ENCODE assay signal across 8 cellular contexts in genomic region chr5:14871573-14872069, GRCh38. TPM values are rescaled to one million over a fixed set of nuclear protein-coding genes. Genes with fewer than 3 reads are reported as not detected.
DNase-seq lines count a peak whose midpoint lies in the region; ATAC-seq and TF ChIP-seq lines count a peak whose summit lies in the region.

TSS of gene ANKH (minus strand) at chr5:14871778. CDS start at chr5:14871447, 331 bp downstream.

- DNase-seq in 8988T (peak; percentile 91), NCI-H2081 treated with DMSO at 0.1 percent for 48 hours (lab: John Stamatoyannopoulos, UW) (peak; percentile 72), WTC11 (ENCODE audit: low spot score) (peak; percentile 69), cardiac fibroblast (ENCODE audit: low read depth in 2 of 2) (peak; percentile 74 to 83), iris pigment epithelial cell (ENCODE audit: low read depth) (peak; percentile 75)
- peak; percentile 81 for DNase-seq in stimulated activated CD4-positive, alpha-beta T cell treated with anti-CD3 and anti-CD28 coated beads, Interleukin-12 subunit alpha, Interleukin-12 subunit beta, amount 100 ng/mL, for 4 hours

- ATAC-seq in GM18508 (IDR thresholded peaks at IDR 0.05; ENCODE audit: insufficient read depth, unreplicated experiment): peak; percentile 42
- peak; percentile 92 for ATAC-seq in HG02981 (IDR thresholded peaks at IDR 0.05; ENCODE audit: unreplicated experiment)
- ATAC-seq in WTC11: peak; percentile 88

- no peak within 1 kb of the TSS for H3K27ac Mint-ChIP-seq in WTC11

- H3K36me3 Mint-ChIP-seq in WTC11: no peaks in the 10 kb centered on the region

- H3K4me3 ChIP-seq in cardiac fibroblast (replicated peaks in 1 of 2; ENCODE audit: low read depth in 2 of 2, low read length in 2 of 2): peak within 1 kb of the TSS; percentile 80 to 84

- peak within 1 kb of the TSS; percentile 82 for H3K4me3 Mint-ChIP-seq in WTC11

- H3K9me3 Mint-ChIP-seq in WTC11: no peaks in the 10 kb centered on the region

- peaks cover 42% of the 10 kb centered on the region for H3K27me3 Mint-ChIP-seq in WTC11 (ENCODE audit: low read depth)

- peaks cover 16% of the 10 kb centered on the region for H3K4me1 Mint-ChIP-seq in WTC11

- TF ChIP-seq CTCF in WTC11 (IDR thresholded peaks at IDR 0.05) (no peak), cardiac fibroblast (IDR thresholded peaks at IDR 0.05; ENCODE audit: low read depth, low read length) (peak; percentile 6)

- CTCF ChIA-PET in WTC11 (lab: Charles Lee): interaction anchor here (0.6 to 1.7 kb wide), 18 partner anchors 9 to 1960 kb away, joined by 3 to 8 read pairs (median 4); no protein-coding TSS in a partner anchor

- POLR2A ChIA-PET in WTC11 (lab: Charles Lee): no interaction called here

TF ChIP-seq in WTC11, 78 proteins besides CTCF, POLR2A, EP300 and RAD21:
- TF ChIP-seq MLX (CRISPR knock-in tag; IDR thresholded peaks at IDR 0.05) (no peak), ZNF263 (CRISPR knock-in tag; IDR thresholded peaks at IDR 0.05; ENCODE audit: low read depth) (no peak), PRRX2 (CRISPR knock-in tag; IDR thresholded peaks at IDR 0.05) (no peak), ZNF396 (CRISPR knock-in tag; IDR thresholded peaks at IDR 0.05; ENCODE audit: borderline replicate concordance) (no peak), E2F4 (CRISPR knock-in tag; IDR thresholded peaks at IDR 0.05; ENCODE audit: borderline replicate concordance, low read depth) (no peak), ZNF281 (CRISPR knock-in tag; IDR thresholded peaks at IDR 0.05) (no peak), ZNF532 (CRISPR knock-in tag; IDR thresholded peaks at IDR 0.05; ENCODE audit: borderline replicate concordance) (no peak), ZBTB43 (CRISPR knock-in tag; IDR thresholded peaks at IDR 0.05) (no peak)

RNA-seq across cellular contexts. Expression of gene ANKH, which starts in this region (rescaled TPM):
- total RNA-seq in WTC11 (2021): 16.9 to 19.6 TPM (median 18.6 TPM) in 3 replicates

Comparison
In these comparisons a context has a peak if more than half of its experiments do, and no peak if none do; other contexts are left out.
1. Peak in every context shown above with its lines: DNase-seq, ATAC-seq and H3K4me3 ChIP-seq.
2. ATAC-seq: peak in every context shown above with its lines; median percentile 92 in HG02981; 88 in WTC11; 42 in GM18508.